29 cellular contexts compared by ENCODE assay signal in the genomic region with DNA sequence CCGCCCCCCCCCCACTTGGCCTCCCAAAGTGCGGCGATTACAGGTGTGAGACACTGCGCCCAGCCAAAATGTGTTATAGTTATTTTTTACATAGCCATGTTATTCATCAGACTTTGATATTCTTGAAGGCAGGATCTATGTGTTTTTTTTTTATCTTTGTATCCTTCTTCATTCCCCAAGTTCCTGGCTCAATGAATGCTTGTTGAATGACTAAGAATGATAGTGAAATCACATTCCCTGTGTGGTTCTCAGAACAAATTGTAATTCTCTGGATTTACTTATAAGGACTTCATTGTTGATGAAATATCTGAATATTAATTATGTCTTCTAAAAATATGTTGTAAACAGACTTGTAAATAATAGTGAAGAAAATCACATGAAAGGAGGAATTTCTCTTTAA. TPM values are rescaled to one million over a fixed set of nuclear protein-coding genes. Genes with fewer than 3 reads are reported as not detected.
DNase-seq lines count a peak whose midpoint lies in the region; ATAC-seq and TF ChIP-seq lines count a peak whose summit lies in the region.
"Had no signal": no experiment of that assay in that cellular context is flagged by ENCODE, and none has a peak within 500 bp of the region (broad histone marks: within the 10 kb centered on the region; RNA-seq: fewer than 3 reads in every experiment).

No MANE protein-coding gene starts in this region.

- H4K20me1 ChIP-seq in fibroblast of lung (ENCODE audit: control insufficient read depth, extremely low read depth, insufficient read depth, low read length): no peaks in the 10 kb centered on the region

- peak; percentile 6 for DNase-seq in COLO829 (ENCODE audit: low spot score)
- DNase-seq in M059J (ENCODE audit: low read depth): peak; percentile 46
- peak; percentile 36 to 77 for DNase-seq in fibroblast of lung (ENCODE audit: low read depth in 2 of 2)
- peak; percentile 35 for DNase-seq in non-pigmented ciliary epithelial cell (ENCODE audit: low read depth)
- no peak for DNase-seq in substantia nigra (lab: John Stamatoyannopoulos, UW)
- no peak for DNase-seq in tibial artery
- DNase-seq: activated CD8-positive, alpha-beta memory T cell treated with anti-CD3 and anti-CD28 coated beads for 24 hours; activated T-cell treated with anti-CD3 and anti-CD28 coated beads, Interleukin-2, amount 50 U/mL, for 1 hour; effector memory CD8-positive, alpha-beta T cell; KBM-7; left cardiac atrium; mammary epithelial cell; NCI-H146; NCI-H510A treated with DMSO at 0.1 percent for 48 hours; NK-92 treated with Interleukin-12 subunit alpha and Interleukin-12 subunit beta, amount 100 ng/mL, for 24 hours; Peyer's patch; stimulated activated CD8-positive, alpha-beta memory T cell treated with anti-CD3 and anti-CD28 coated beads, Interleukin-4, amount 100 ng/mL, for 48 hours; stomach; T-cell had no signal

- no peaks in the 10 kb centered on the region for H3K36me3 ChIP-seq in fibroblast of lung (ENCODE audit: control insufficient read depth, insufficient read depth, low read length)
- no peaks in the 10 kb centered on the region for H3K36me3 ChIP-seq in tibial artery
- H3K36me3 ChIP-seq: neutrophil, Peyer's patch, SJSA1, stomach had no signal

- no peak overlapping the region for H3K9ac ChIP-seq in fibroblast of lung (ENCODE audit: insufficient read depth, low read length)

- no peak overlapping the region for H3K4me3 ChIP-seq in fibroblast of lung (replicated peaks in 1 of 4; ENCODE audit: control extremely low read depth in 1 of 4, insufficient read depth in 1 of 4, low read depth in 3 of 4, low read length in 4 of 4)
- no peak overlapping the region for H3K4me3 ChIP-seq in tibial artery
- H3K4me3 ChIP-seq: coronary artery, Peyer's patch, SJSA1, stomach had no signal

- H3K79me2 ChIP-seq in fibroblast of lung (ENCODE audit: control insufficient read depth, insufficient read depth, low read length): no peaks in the 10 kb centered on the region

- no peak overlapping the region for H3K27ac ChIP-seq in fibroblast of lung (ENCODE audit: insufficient read depth, low read length)
- H3K27ac ChIP-seq in substantia nigra (ENCODE audit: low read depth, low read length, poor library complexity, severe bottlenecking): no peak overlapping the region
- no peak overlapping the region for H3K27ac ChIP-seq in tibial artery
- H3K27ac ChIP-seq: C4-2B, coronary artery, neutrophil, Peyer's patch, SJSA1, stomach had no signal

- no peak for ATAC-seq in GM21825 (IDR thresholded peaks at IDR 0.05; ENCODE audit: unreplicated experiment)
- no peak for ATAC-seq in HG03460 (IDR thresholded peaks at IDR 0.05; ENCODE audit: unreplicated experiment)
- ATAC-seq: effector memory CD8-positive, alpha-beta T cell; esophagus mucosa; left cardiac atrium; T-cell had no signal

- no peak overlapping the region for H3K4me2 ChIP-seq in fibroblast of lung (ENCODE audit: extremely low read depth, insufficient read depth, low read length)

- TF ChIP-seq CTCF in fibroblast of lung (conservative IDR thresholded peaks at IDR 0.05 in 1 of 2, IDR thresholded peaks at IDR 0.05 in 1 of 2; ENCODE audit: low read depth in 1 of 2, low read length in 2 of 2) (no peak), tibial artery (IDR thresholded peaks at IDR 0.05) (no peak)

- intact Hi-C loops in tibial artery (cut with DNase I; ENCODE audit: low total_unique reads): loop anchor here (5.0 kb wide), 1 partner anchor 210 kb away; no protein-coding TSS in a partner anchor

- H3K27me3 ChIP-seq in fibroblast of lung (ENCODE audit: control insufficient read depth, insufficient read depth, low read length) (no peaks in the 10 kb centered on the region), tibial artery (peaks cover 0 to 2% of the 10 kb centered on the region in 2 donors)
- H3K27me3 ChIP-seq: neutrophil, Peyer's patch, SJSA1 had no signal

- H3K4me1 ChIP-seq in fibroblast of lung (ENCODE audit: control insufficient read depth, extremely low read depth, insufficient read depth, low read length) (no peaks in the 10 kb centered on the region), tibial artery (no peaks in the 10 kb centered on the region)

- no peak overlapping the region for H2AFZ ChIP-seq in fibroblast of lung (ENCODE audit: low read length)

- H3K9me3 ChIP-seq in fibroblast of lung (ENCODE audit: control insufficient read depth, insufficient read depth, low read depth, low read length) (no peaks in the 10 kb centered on the region), tibial artery (no peaks in the 10 kb centered on the region)
- H3K9me3 ChIP-seq: neutrophil, Peyer's patch, SJSA1, stomach had no signal

RNA-seq across cellular contexts. Expression of gene MMP7, which starts 33.5 kb away (rescaled TPM):
- 0.34 and 1.2 TPM in 2 replicates for total RNA-seq in M059J (2014; rRNA removed; shearing (Covaris generic))
- 0.17 TPM in 1 of 2 replicates, not detected in the other for total RNA-seq in fibroblast of lung
- polyA plus RNA-seq in fibroblast of lung: not detected in 2 replicates
- polyA plus RNA-seq in fibroblast of lung (2012): not detected in 2 replicates
- polyA minus RNA-seq in fibroblast of lung (ENCODE audit: low replicate concordance): not detected in 2 replicates
- total RNA-seq: bronchial epithelial cell, pulmonary artery endothelial cell, skeletal muscle tissue had no signal

RNA-seq across cellular contexts. Expression of gene TMEM123, which starts 44.5 kb away (rescaled TPM):
- 225 and 258 TPM in 2 replicates for total RNA-seq in M059J (2014; rRNA removed; shearing (Covaris generic))
- total RNA-seq in fibroblast of lung: 124 and 127 TPM in 2 replicates
- 207 and 355 TPM in 2 replicates for polyA plus RNA-seq in fibroblast of lung
- polyA plus RNA-seq in fibroblast of lung (2012): 84.8 and 123 TPM in 2 replicates
- polyA minus RNA-seq in fibroblast of lung (ENCODE audit: low replicate concordance): 3.7 and 12.3 TPM in 2 replicates

Comparison
In these comparisons a context has a peak if more than half of its experiments do, and no peak if none do; other contexts are left out.
1. DNase-seq: peak in COLO829 (single experiment), M059J (single experiment), fibroblast of lung (2 of 2) and non-pigmented ciliary epithelial cell (single experiment); none in substantia nigra (0 of 49) and tibial artery (0 of 2).